Comparison of ENCODE assay signal across 16 cellular contexts in genomic region chr7:45457591-45457990, GRCh38.
A peak's percentile ranks its signal among the peaks of the same experiment; 100 is the strongest.
DNase-seq lines count a peak whose midpoint lies in the region; ATAC-seq lines count a peak whose summit lies in the region.
"Had no signal": no experiment of that assay in that cellular context is flagged by ENCODE, and none has a peak within 500 bp of the region (broad histone marks: within the 10 kb centered on the region; RNA-seq: fewer than 3 reads in every experiment).

No MANE protein-coding gene starts in this region.

- H3K9me3 ChIP-seq in SJCRH30 (replicated peaks) = no peaks in the 10 kb centered on the region
- H3K9me3 ChIP-seq: neutrophil, right lobe of liver had no signal

- H3K36me3 ChIP-seq in SJCRH30 = no peaks in the 10 kb centered on the region
- H3K36me3 ChIP-seq: neutrophil, right lobe of liver had no signal

- peak; percentile 88 for DNase-seq in DMS153 (lab: John Stamatoyannopoulos, UW)
- peak; percentile 56 for DNase-seq in NCI-H128 (lab: John Stamatoyannopoulos, UW; ENCODE audit: unreplicated experiment)
- peak; percentile 95 for DNase-seq in NCI-H2171 treated with DMSO at 0.1 percent for 48 hours (lab: John Stamatoyannopoulos, UW)
- DNase-seq in SJCRH30 = peak; percentile 50 to 79
- DNase-seq in activated naive CD4-positive, alpha-beta T cell treated with Interleukin-2 at 50 U/mL for 16 hours = no peak
- no peak for DNase-seq in GF-D8 (lab: John Stamatoyannopoulos, UW)
- no peak for DNase-seq in left lobe of liver (ENCODE audit: low spot score)
- DNase-seq in retina = no peak
- DNase-seq: activated CD8-positive, alpha-beta memory T cell treated with anti-CD3 and anti-CD28 coated beads for 24 hours; endodermal cell; NCI-H510A; right lobe of liver; stimulated activated CD4-positive, alpha-beta T cell treated with anti-CD3 and anti-CD28 coated beads, Interleukin-2, amount 100 ng/mL, for 24 hours had no signal

- no peaks in the 10 kb centered on the region for H3K4me1 ChIP-seq in SJCRH30
- H3K4me1 ChIP-seq: right lobe of liver had no signal

- ATAC-seq in left lobe of liver = no peak

- H3K27me3 ChIP-seq in SJCRH30 = peaks cover 8% of the 10 kb centered on the region; the same call in 1 of the 2 replicates
- H3K27me3 ChIP-seq: hepatocyte, neutrophil, right lobe of liver had no signal

- no peak overlapping the region for H3K27ac ChIP-seq in SJCRH30
- H3K27ac ChIP-seq: hepatocyte, neutrophil, right lobe of liver, RWPE1 had no signal

- H3K4me3 ChIP-seq in SJCRH30 = no peak overlapping the region
- H3K4me3 ChIP-seq: hepatocyte, right lobe of liver had no signal

Comparison
In these comparisons a context has a peak if more than half of its experiments do, and no peak if none do; other contexts are left out.
1. DNase-seq: peak in DMS153 (single experiment), NCI-H128 (single experiment), NCI-H2171 treated with DMSO at 0.1 percent for 48 hours (single experiment) and SJCRH30 (2 of 2); none in activated naive CD4-positive, alpha-beta T cell treated with Interleukin-2 at 50 U/mL for 16 hours (single experiment), GF-D8 (single experiment), left lobe of liver (single experiment) and retina (single experiment).